In genomic region chr12:78622529-78623221, GRCh38 we compare ENCODE assay signal across 14 cellular contexts.
"Had no signal": no experiment of that assay in that cellular context is flagged by ENCODE, and none has a peak within 500 bp of the region (broad histone marks: within the 10 kb centered on the region; RNA-seq: fewer than 3 reads in every experiment).

No MANE protein-coding gene starts in this region.

- H3K27ac ChIP-seq: tibial nerve, uterus had no signal

- H3K27me3 ChIP-seq: tibial nerve, uterus had no signal

- H3K4me1 ChIP-seq: tibial nerve, uterus had no signal

- H3K4me3 ChIP-seq: tibial nerve, uterus had no signal

- H3K36me3 ChIP-seq: tibial nerve, uterus had no signal

- H3K9me3 ChIP-seq: uterus had no signal

- DNase-seq: activated CD4-positive, alpha-beta T cell treated with anti-CD3 and anti-CD28 coated beads for 36 hours; activated CD4-positive, alpha-beta T cell treated with anti-CD3 and anti-CD28 coated beads, Interleukin-2, amount 50 U/mL, for 48 hours; activated T-cell treated with anti-CD3 and anti-CD28 coated beads for 4 hours; effector memory CD8-positive, alpha-beta T cell; immature natural killer cell; kidney glomerular epithelial cell; left ventricle myocardium superior; naive B cell; nucleus accumbens; stimulated activated CD4-positive, alpha-beta T cell treated with anti-CD3 and anti-CD28 coated beads, Interleukin-12 subunit alpha, Interleukin-12 subunit beta, amount 100 ng/mL, for 4 hours; stimulated activated CD4-positive, alpha-beta T cell treated with anti-CD3 and anti-CD28 coated beads, Interleukin-1b, Interleukin-23, amount 100 ng/mL, for 48 hours; uterus had no signal

- ATAC-seq: activated CD4-positive, alpha-beta T cell treated with anti-CD3 and anti-CD28 coated beads for 36 hours; effector memory CD8-positive, alpha-beta T cell; left ventricle myocardium superior; WTC11 had no signal
